In the genomic region with DNA sequence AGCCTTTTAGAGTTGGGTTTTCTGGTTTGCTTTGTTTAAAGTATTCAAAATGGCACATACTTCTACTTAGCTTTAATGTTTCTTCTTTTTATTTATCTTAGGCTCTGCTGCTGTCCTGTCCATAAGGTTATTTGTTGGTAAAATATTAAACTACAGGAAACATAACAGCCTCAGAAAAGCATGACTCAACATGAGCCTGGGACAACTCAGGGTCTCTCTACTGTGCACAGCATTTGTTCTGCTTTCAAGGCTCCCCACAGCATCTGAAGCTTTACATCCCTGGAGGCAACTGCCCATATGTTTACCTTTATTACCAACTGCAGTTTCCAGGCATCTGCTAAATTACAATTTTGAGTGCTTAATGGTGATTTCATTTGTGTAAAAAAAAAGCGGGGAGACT, we compare ENCODE assay signal across 26 cellular contexts.
DNase-seq lines count a peak whose midpoint lies in the region; ATAC-seq and TF ChIP-seq lines count a peak whose summit lies in the region.
"Had no signal": no experiment of that assay in that cellular context is flagged by ENCODE, and none has a peak within 500 bp of the region (broad histone marks: within the 10 kb centered on the region; RNA-seq: fewer than 3 reads in every experiment).

No MANE protein-coding gene starts in this region.

- DNase-seq in NCI-H524 (lab: John Stamatoyannopoulos, UW): peak; percentile 85 to 97
- DNase-seq in NCI-H524 treated with DMSO at 0.1 percent for 48 hours (lab: John Stamatoyannopoulos, UW): no peak
- peak; percentile 47 for DNase-seq in NCI-H2171 (lab: John Stamatoyannopoulos, UW)
- DNase-seq in NCI-H510A treated with DMSO at 0.1 percent for 48 hours (lab: John Stamatoyannopoulos, UW): no peak
- no peak for DNase-seq in NCI-H2107 treated with DMSO at 0.1 percent for 48 hours (lab: John Stamatoyannopoulos, UW; ENCODE audit: unreplicated experiment)
- DNase-seq in esophagus squamous epithelium (lab: John Stamatoyannopoulos, UW): no peak
- DNase-seq: activated CD4-positive, alpha-beta memory T cell treated with anti-CD3 and anti-CD28 coated beads, Interleukin-2, amount 10 ng/mL, durations not matched to agents 7 days and 5 days; activated CD8-positive, alpha-beta memory T cell treated with anti-CD3 and anti-CD28 coated beads, Interleukin-2, amount 50 U/mL, for 48 hours; amygdala; GM23248; HFFc6; left ventricle myocardium inferior; mesendoderm; MV-4-11; sigmoid colon; stimulated activated naive B cell treated with anti-CD40 and anti-IgM and Interleukin-4, amounts not matched to agents 10 μg/mL and 1 μg/mL and 100 μg/mL, for 72 hours; T-helper 1 cell; upper lobe of right lung had no signal

- TF ChIP-seq POLR2A in esophagus squamous epithelium (IDR thresholded peaks at IDR 0.05): no peak

- intact Hi-C loops in esophagus squamous epithelium (cut with DNase I): no loop called here

- H3K27ac ChIP-seq in esophagus squamous epithelium: no peak overlapping the region
- H3K27ac ChIP-seq: 22Rv1, GM23248, left ventricle myocardium inferior, neutrophil, sigmoid colon, SJSA1, suprapubic skin, upper lobe of right lung had no signal

- ATAC-seq in HG02981 (IDR thresholded peaks at IDR 0.05; ENCODE audit: unreplicated experiment) (peak; percentile 74), HG03439 (IDR thresholded peaks at IDR 0.05; ENCODE audit: unreplicated experiment) (no peak)
- ATAC-seq: activated CD4-positive, CD25-positive, alpha-beta regulatory T cell treated with anti-CD3 and anti-CD28 coated beads, Interleukin-2, amount 50 U/mL, for 24 hours; activated T-helper 17 cell treated with anti-CD3 and anti-CD28 coated beads, Interleukin-2, amount 50 U/mL, for 72 hours; stimulated activated naive B cell treated with anti-CD40 and anti-IgM and Interleukin-4, amounts not matched to agents 10 μg/mL and 1 μg/mL and 100 μg/mL, for 72 hours; upper lobe of right lung had no signal

- TF ChIP-seq CTCF in esophagus squamous epithelium (IDR thresholded peaks at IDR 0.05): no peak

- H3K9me3 ChIP-seq in esophagus squamous epithelium: no peaks in the 10 kb centered on the region
- H3K9me3 ChIP-seq: neutrophil, SJSA1, suprapubic skin, upper lobe of right lung had no signal

- H3K4me3 ChIP-seq in esophagus squamous epithelium: no peak overlapping the region
- H3K4me3 ChIP-seq: GM23248, left ventricle myocardium inferior, sigmoid colon, SJSA1, suprapubic skin, upper lobe of right lung had no signal

- H3K27me3 ChIP-seq in esophagus squamous epithelium: no peaks in the 10 kb centered on the region
- H3K27me3 ChIP-seq: neutrophil, sigmoid colon, SJSA1, suprapubic skin, upper lobe of right lung had no signal

- H3K4me1 ChIP-seq in esophagus squamous epithelium: no peaks in the 10 kb centered on the region
- H3K4me1 ChIP-seq: left ventricle myocardium inferior, sigmoid colon, SJSA1, suprapubic skin, upper lobe of right lung had no signal

- no peaks in the 10 kb centered on the region for H3K36me3 ChIP-seq in esophagus squamous epithelium
- H3K36me3 ChIP-seq: left ventricle myocardium inferior, neutrophil, sigmoid colon, SJSA1, suprapubic skin, upper lobe of right lung had no signal

- WGBS in esophagus squamous epithelium, 2 donors: 62 to 67% methylated on average over 1 of the region's 1 CpG

Comparison
In these comparisons a context has a peak if more than half of its experiments do, and no peak if none do; other contexts are left out.
1. DNase-seq: peak in NCI-H524 (2 of 2) and NCI-H2171 (single experiment); none in NCI-H524 treated with DMSO at 0.1 percent for 48 hours (single experiment), NCI-H510A treated with DMSO at 0.1 percent for 48 hours (single experiment), NCI-H2107 treated with DMSO at 0.1 percent for 48 hours (single experiment) and esophagus squamous epithelium (single experiment).